ENCODE assay signal across 15 cellular contexts in genomic region chr4:143225167-143225566, GRCh38.
"Had no signal": no experiment of that assay in that cellular context is flagged by ENCODE, and none has a peak within 500 bp of the region (broad histone marks: within the 10 kb centered on the region; RNA-seq: fewer than 3 reads in every experiment).

No MANE protein-coding gene starts in this region.

- H3K27ac ChIP-seq: cardiac muscle cell, esophagus squamous epithelium, upper lobe of left lung had no signal

- H3K4me1 Mint-ChIP-seq: activated naive CD8-positive, alpha-beta T cell treated with anti-CD3 and anti-CD28 coated beads, Interleukin-2, amount 10 ng/mL, durations not matched to agents 7 days and 5 days; neural crest cell; stimulated activated memory B cell treated with anti-CD40 and anti-IgM and Interleukin-4, amounts not matched to agents 10 μg/mL and 1 μg/mL and 100 μg/mL, for 72 hours had no signal

- H3K27me3 ChIP-seq: cardiac muscle cell, esophagus squamous epithelium, ovary, upper lobe of left lung had no signal

- FAIRE-seq: astrocyte had no signal

- H3K9me3 Mint-ChIP-seq: activated CD8-positive, alpha-beta T cell treated with anti-CD3 and anti-CD28 coated beads for 36 hours; activated naive CD8-positive, alpha-beta T cell treated with anti-CD3 and anti-CD28 coated beads, Interleukin-2, amount 10 ng/mL, durations not matched to agents 7 days and 5 days; neural crest cell; stimulated activated memory B cell treated with anti-CD40 and anti-IgM and Interleukin-4, amounts not matched to agents 10 μg/mL and 1 μg/mL and 100 μg/mL, for 72 hours had no signal

- H3K36me3 ChIP-seq: ovary had no signal

- H3K9me3 ChIP-seq: esophagus squamous epithelium, ovary, upper lobe of left lung had no signal

- H3K27ac Mint-ChIP-seq: activated CD8-positive, alpha-beta T cell treated with anti-CD3 and anti-CD28 coated beads for 36 hours; activated naive CD8-positive, alpha-beta T cell treated with anti-CD3 and anti-CD28 coated beads, Interleukin-2, amount 10 ng/mL, durations not matched to agents 7 days and 5 days; stimulated activated memory B cell treated with anti-CD40 and anti-IgM and Interleukin-4, amounts not matched to agents 10 μg/mL and 1 μg/mL and 100 μg/mL, for 72 hours had no signal

- H3K4me3 Mint-ChIP-seq: activated CD8-positive, alpha-beta T cell treated with anti-CD3 and anti-CD28 coated beads for 36 hours; activated naive CD8-positive, alpha-beta T cell treated with anti-CD3 and anti-CD28 coated beads, Interleukin-2, amount 10 ng/mL, durations not matched to agents 7 days and 5 days; neural crest cell; stimulated activated memory B cell treated with anti-CD40 and anti-IgM and Interleukin-4, amounts not matched to agents 10 μg/mL and 1 μg/mL and 100 μg/mL, for 72 hours had no signal

- DNase-seq: activated CD4-positive, alpha-beta T cell treated with anti-CD3 and anti-CD28 coated beads for 1 hour; activated CD8-positive, alpha-beta memory T cell treated with anti-CD3 and anti-CD28 coated beads, Interleukin-2, amount 50 U/mL, for 48 hours; activated CD8-positive, alpha-beta T cell treated with anti-CD3 and anti-CD28 coated beads for 36 hours; activated naive CD8-positive, alpha-beta T cell treated with anti-CD3 and anti-CD28 coated beads, Interleukin-2, amount 10 ng/mL, durations not matched to agents 7 days and 5 days; esophagus squamous epithelium; foreskin fibroblast; mesenchymal stem cell; ovary; SW 1271; upper lobe of left lung had no signal

- ATAC-seq: activated CD8-positive, alpha-beta T cell treated with anti-CD3 and anti-CD28 coated beads for 36 hours; stimulated activated memory B cell treated with anti-CD40 and anti-IgM and Interleukin-4, amounts not matched to agents 10 μg/mL and 1 μg/mL and 100 μg/mL, for 72 hours had no signal

- H3K27me3 Mint-ChIP-seq: activated CD8-positive, alpha-beta T cell treated with anti-CD3 and anti-CD28 coated beads for 36 hours; activated naive CD8-positive, alpha-beta T cell treated with anti-CD3 and anti-CD28 coated beads, Interleukin-2, amount 10 ng/mL, durations not matched to agents 7 days and 5 days; stimulated activated memory B cell treated with anti-CD40 and anti-IgM and Interleukin-4, amounts not matched to agents 10 μg/mL and 1 μg/mL and 100 μg/mL, for 72 hours had no signal

- H3K4me3 ChIP-seq: cardiac muscle cell, esophagus squamous epithelium, ovary, smooth muscle cell, upper lobe of left lung had no signal

- H3K4me2 ChIP-seq: smooth muscle cell had no signal
